ENCODE assay signal across 10 cellular contexts in genomic region chr10:113856563-113856962, GRCh38. TPM values are rescaled to one million over a fixed set of nuclear protein-coding genes. Genes with fewer than 3 reads are reported as not detected.
DNase-seq lines count a peak whose midpoint lies in the region; ATAC-seq, FAIRE-seq and TF ChIP-seq lines count a peak whose summit lies in the region.
"Had no signal": no experiment of that assay in that cellular context is flagged by ENCODE, and none has a peak within 500 bp of the region (broad histone marks: within the 10 kb centered on the region; RNA-seq: fewer than 3 reads in every experiment).

No MANE protein-coding gene starts in this region.

- peaks cover 8% of the 10 kb centered on the region for H3K9me3 Mint-ChIP-seq in stimulated activated naive CD8-positive, alpha-beta T cell treated with anti-CD3 and anti-CD28 coated beads, Interleukin-15, Interleukin-2, amounts not matched to agents 100 ng/mL and 50 ng/mL, for 24 hours
- peaks cover 0 to 8% of the 10 kb centered on the region in 2 donors for H3K9me3 Mint-ChIP-seq in stimulated activated naive CD8-positive, alpha-beta T cell treated with anti-CD3 and anti-CD28 coated beads, Interleukin-15, amount 100 ng/mL, for 72 hours
- H3K9me3 Mint-ChIP-seq in activated CD8-positive, alpha-beta T cell treated with anti-CD3 and anti-CD28 coated beads, Interleukin-2, amount 10 ng/mL, durations not matched to agents 7 days and 5 days (ENCODE audit: insufficient read depth): no peaks in the 10 kb centered on the region

- H3K27ac ChIP-seq in HepG2 (ENCODE audit: extremely low read length, insufficient read depth, low read length): no peak overlapping the region

- H3K9ac ChIP-seq in HepG2 (ENCODE audit: insufficient read depth, low read depth, low read length): peak overlapping the region; percentile 97; the same call in 1 of the 2 replicates

- no peak for FAIRE-seq in HepG2 (lab: Jason Lieb, UNC)

- intact Hi-C loops in HepG2 (cut with micrococcal nuclease; ENCODE audit: unreplicated experiment): loop anchor here (2.0 to 5.0 kb wide), 2 partner anchors 186 to 316 kb away; partner anchors contain the start of genes ADRB1 and CCDC186

- TF ChIP-seq CTCF in HepG2 (CRISPR knock-in tag; IDR thresholded peaks at IDR 0.05): no peak

- in situ Hi-C loops in HepG2 (cut with HindIII; ENCODE audit: extremely low pct_ligation_motif_present, low pct_unique_long_range_greater_than_20kb): no loop called here

- H3K36me3 Mint-ChIP-seq in stimulated activated naive CD8-positive, alpha-beta T cell treated with anti-CD3 and anti-CD28 coated beads, Interleukin-15, Interleukin-2, amounts not matched to agents 100 ng/mL and 50 ng/mL, for 24 hours (ENCODE audit: low read depth): peaks cover 43% of the 10 kb centered on the region
- H3K36me3 Mint-ChIP-seq in activated CD8-positive, alpha-beta T cell treated with anti-CD3 and anti-CD28 coated beads, Interleukin-2, amount 10 ng/mL, durations not matched to agents 7 days and 5 days (ENCODE audit: low read depth): peaks cover 43% of the 10 kb centered on the region

- no peak overlapping the region for H2AFZ ChIP-seq in HepG2 (ENCODE audit: low read length)

- TF ChIP-seq EP300 in HepG2 (IDR thresholded peaks at IDR 0.05; ENCODE audit: low read depth in 2 of 2, low read length in 2 of 2): no peak
- TF ChIP-seq EP300 in HepG2 (CRISPR knock-in tag; IDR thresholded peaks at IDR 0.05; ENCODE audit: borderline replicate concordance): no peak

- 33% methylated on average over 1 of the region's 1 CpG for WGBS in HepG2 (ENCODE audit: low lambda C conversion rate)

- no peak for DNase-seq in stimulated activated naive CD8-positive, alpha-beta T cell treated with anti-CD3 and anti-CD28 coated beads, Interleukin-15, amount 100 ng/mL, for 72 hours
- DNase-seq in activated CD8-positive, alpha-beta T cell treated with anti-CD3 and anti-CD28 coated beads, Interleukin-2, amount 10 ng/mL, durations not matched to agents 7 days and 5 days: no peak
- DNase-seq in HepG2 (ENCODE audit: low spot score) (no peak), ureter (ENCODE audit: low spot score) (no peak)
- DNase-seq in effector CD4-positive, alpha-beta T cell: no peak
- no peak for DNase-seq in stimulated activated CD4-positive, alpha-beta T cell treated with anti-CD3 and anti-CD28 coated beads, Interleukin-4, amount 100 ng/mL, for 24 hours
- DNase-seq: activated naive CD4-positive, alpha-beta T cell treated with anti-CD3 and anti-CD28 coated beads for 36 hours; Peyer's patch had no signal

- H3K27ac Mint-ChIP-seq in stimulated activated naive CD8-positive, alpha-beta T cell treated with anti-CD3 and anti-CD28 coated beads, Interleukin-15, Interleukin-2, amounts not matched to agents 100 ng/mL and 50 ng/mL, for 24 hours: no peak overlapping the region
- H3K27ac Mint-ChIP-seq in stimulated activated naive CD8-positive, alpha-beta T cell treated with anti-CD3 and anti-CD28 coated beads, Interleukin-15, amount 100 ng/mL, for 72 hours: no peak overlapping the region
- no peak overlapping the region for H3K27ac Mint-ChIP-seq in activated CD8-positive, alpha-beta T cell treated with anti-CD3 and anti-CD28 coated beads, Interleukin-2, amount 10 ng/mL, durations not matched to agents 7 days and 5 days
- H3K27ac Mint-ChIP-seq: activated naive CD4-positive, alpha-beta T cell treated with anti-CD3 and anti-CD28 coated beads for 36 hours had no signal

- no peak for ATAC-seq in stimulated activated naive CD8-positive, alpha-beta T cell treated with anti-CD3 and anti-CD28 coated beads, Interleukin-15, amount 100 ng/mL, for 72 hours
- no peak for ATAC-seq in activated CD8-positive, alpha-beta T cell treated with anti-CD3 and anti-CD28 coated beads, Interleukin-2, amount 10 ng/mL, durations not matched to agents 7 days and 5 days
- ATAC-seq in HepG2: no peak
- no peak for ATAC-seq in HG03139 (IDR thresholded peaks at IDR 0.05; ENCODE audit: unreplicated experiment)

- peak overlapping the region; percentile 89 for H3K4me3 Mint-ChIP-seq in stimulated activated naive CD8-positive, alpha-beta T cell treated with anti-CD3 and anti-CD28 coated beads, Interleukin-15, Interleukin-2, amounts not matched to agents 100 ng/mL and 50 ng/mL, for 24 hours
- peak overlapping the region in 1 of 2 donors; percentile 97 for H3K4me3 Mint-ChIP-seq in stimulated activated naive CD8-positive, alpha-beta T cell treated with anti-CD3 and anti-CD28 coated beads, Interleukin-15, amount 100 ng/mL, for 72 hours
- H3K4me3 Mint-ChIP-seq in activated CD8-positive, alpha-beta T cell treated with anti-CD3 and anti-CD28 coated beads, Interleukin-2, amount 10 ng/mL, durations not matched to agents 7 days and 5 days: peak overlapping the region; percentile 85

- no peaks in the 10 kb centered on the region for H3K27me3 Mint-ChIP-seq in stimulated activated naive CD8-positive, alpha-beta T cell treated with anti-CD3 and anti-CD28 coated beads, Interleukin-15, Interleukin-2, amounts not matched to agents 100 ng/mL and 50 ng/mL, for 24 hours
- H3K27me3 Mint-ChIP-seq in stimulated activated naive CD8-positive, alpha-beta T cell treated with anti-CD3 and anti-CD28 coated beads, Interleukin-15, amount 100 ng/mL, for 72 hours: no peaks in the 10 kb centered on the region
- no peaks in the 10 kb centered on the region for H3K27me3 Mint-ChIP-seq in activated CD8-positive, alpha-beta T cell treated with anti-CD3 and anti-CD28 coated beads, Interleukin-2, amount 10 ng/mL, durations not matched to agents 7 days and 5 days (ENCODE audit: low read depth)

- no peaks in the 10 kb centered on the region for H4K20me1 ChIP-seq in HepG2 (ENCODE audit: insufficient read depth, low read length)

- peak overlapping the region; percentile 92 to 98 (median 92); a peak in 5 of 6 replicates for H3K4me3 ChIP-seq in HepG2 (replicated peaks in 1 of 3; ENCODE audit: insufficient read depth in 1 of 3, low read depth in 2 of 3, low read length in 3 of 3)

- TF ChIP-seq RAD21 in HepG2 (CRISPR knock-in tag; IDR thresholded peaks at IDR 0.05): no peak

- H3K4me2 ChIP-seq in HepG2 (ENCODE audit: low read depth, low read length): peak overlapping the region; percentile 86

- CTCF ChIA-PET in activated CD8-positive, alpha-beta T cell treated with anti-CD3 and anti-CD28 coated beads, Interleukin-2, amount 10 ng/mL, durations not matched to agents 7 days and 5 days (lab: Charles Lee): no interaction called here
- CTCF ChIA-PET in HepG2 (lab: Yijun Ruan, JAX; ENCODE audit: low intra/inter-chr PET ratio, low total read pairs): no interaction called here

- H3K36me3 ChIP-seq in HepG2 (replicated peaks in 1 of 2; ENCODE audit: control insufficient read depth in 1 of 2, insufficient read depth in 2 of 2, low read length in 2 of 2): peaks cover 2 to 24% of the 10 kb centered on the region in 2 experiments

- POLR2A ChIA-PET in activated CD8-positive, alpha-beta T cell treated with anti-CD3 and anti-CD28 coated beads, Interleukin-2, amount 10 ng/mL, durations not matched to agents 7 days and 5 days (lab: Charles Lee): no interaction called here
- POLR2A ChIA-PET in HepG2 (lab: Yijun Ruan, JAX): no interaction called here

- H3K4me1 Mint-ChIP-seq in stimulated activated naive CD8-positive, alpha-beta T cell treated with anti-CD3 and anti-CD28 coated beads, Interleukin-15, Interleukin-2, amounts not matched to agents 100 ng/mL and 50 ng/mL, for 24 hours (ENCODE audit: low read depth): peaks cover 36% of the 10 kb centered on the region
- peaks cover 43% of the 10 kb centered on the region for H3K4me1 Mint-ChIP-seq in stimulated activated naive CD8-positive, alpha-beta T cell treated with anti-CD3 and anti-CD28 coated beads, Interleukin-15, amount 100 ng/mL, for 72 hours
- H3K4me1 Mint-ChIP-seq in activated CD8-positive, alpha-beta T cell treated with anti-CD3 and anti-CD28 coated beads, Interleukin-2, amount 10 ng/mL, durations not matched to agents 7 days and 5 days (ENCODE audit: low read depth): peaks cover 41% of the 10 kb centered on the region

- H3K79me2 ChIP-seq in HepG2 (ENCODE audit: insufficient read depth, low read length): peaks cover 36% of the 10 kb centered on the region

- H3K4me1 ChIP-seq in HepG2 (ENCODE audit: insufficient read depth, low read length): peaks cover 37% of the 10 kb centered on the region

- H3K9me3 ChIP-seq in HepG2 (ENCODE audit: low read length): no peaks in the 10 kb centered on the region
- H3K9me3 ChIP-seq: Peyer's patch had no signal

- no peak for TF ChIP-seq POLR2A in HepG2 (IDR thresholded peaks at IDR 0.05; ENCODE audit: insufficient read depth in 1 of 2, low read depth in 2 of 2, low read length in 2 of 2)

- no peaks in the 10 kb centered on the region; a peak in 1 of 5 replicates for H3K27me3 ChIP-seq in HepG2 (ENCODE audit: control insufficient read depth in 1 of 2, insufficient read depth in 2 of 2, low read length in 2 of 2)
- H3K27me3 ChIP-seq: Peyer's patch had no signal

- BruUV-seq in HepG2 (replicated peaks; lab: Mats Ljungman, UMichigan): no TSS peak

RNA-seq across cellular contexts. Expression of gene NHLRC2, which starts 2.1 kb away (rescaled TPM):
- total RNA-seq in activated CD8-positive, alpha-beta T cell treated with anti-CD3 and anti-CD28 coated beads, Interleukin-2, amount 10 ng/mL, durations not matched to agents 7 days and 5 days: 10 to 100 TPM; 24.6 to 25.0 TPM
- total RNA-seq in HepG2 (2016; rRNA removed; fragmentation: Illumina TruSeq; extraction: Trizol) (12.7 and 18.4 TPM in 2 replicates), ureter (47.8 TPM)
- 1.7 and 1.9 TPM in 2 replicates for total RNA-seq in HepG2 (2016; cell fraction: cytosol; rRNA removed; fragmentation: Illumina TruSeq; extraction: Trizol; ENCODE audit: low read depth)
- total RNA-seq in HepG2 (2016; cell fraction: insoluble cytoplasmic fraction; rRNA removed; fragmentation: Illumina TruSeq; extraction: Trizol): 13.8 and 16.6 TPM in 2 replicates
- total RNA-seq in HepG2 (2016; cell fraction: membrane; rRNA removed; fragmentation: Illumina TruSeq; extraction: Trizol): 4.3 and 4.9 TPM in 2 replicates
- total RNA-seq in HepG2 (2016; cell fraction: nucleus; rRNA removed; fragmentation: Illumina TruSeq; extraction: Trizol): 21.4 and 21.7 TPM in 2 replicates
- polyA plus RNA-seq in HepG2 (2011; rRNA removed): 6.3 and 7.6 TPM in 2 replicates
- 2.9 and 4.4 TPM in 2 replicates for polyA plus RNA-seq in HepG2 (2011; cell fraction: cytosol; rRNA removed)
- 5.1 and 7.6 TPM in 2 replicates for polyA plus RNA-seq in HepG2 (2011; cell fraction: nucleus; rRNA removed)
- 4.1 and 5.2 TPM in 2 replicates for polyA plus RNA-seq in HepG2 (2012)
- 0.65 and 0.72 TPM in 2 replicates for polyA plus RNA-seq in HepG2 (2016; cell fraction: cytosol; fragmentation: Illumina TruSeq; extraction: Trizol; ENCODE audit: low read depth)
- 9.7 and 10.2 TPM in 2 replicates for polyA plus RNA-seq in HepG2 (2016; cell fraction: insoluble cytoplasmic fraction; fragmentation: Illumina TruSeq; extraction: Trizol; ENCODE audit: low read depth)
- polyA plus RNA-seq in HepG2 (2016; cell fraction: membrane; fragmentation: Illumina TruSeq; extraction: Trizol; ENCODE audit: low read depth): 1.9 and 2.0 TPM in 2 replicates
- polyA plus RNA-seq in HepG2 (2016; cell fraction: nucleus; fragmentation: Illumina TruSeq; extraction: Trizol; ENCODE audit: insufficient read depth, low read depth): 11.2 and 12.0 TPM in 2 replicates
- polyA minus RNA-seq in HepG2 (2011; rRNA and poly(A)+ RNA removed; ENCODE audit: low replicate concordance): 11.1 and 17.8 TPM in 2 replicates
- polyA minus RNA-seq in HepG2 (2011; cell fraction: cytosol; rRNA and poly(A)+ RNA removed): 12.8 and 14.4 TPM in 2 replicates
- polyA minus RNA-seq in HepG2 (2011; cell fraction: nucleus; rRNA and poly(A)+ RNA removed): 48.7 and 50.2 TPM in 2 replicates

RNA-seq across cellular contexts. Expression of gene DCLRE1A, which starts 2.7 kb away (rescaled TPM):
- 10 to 100 TPM; 13.0 to 13.3 TPM for total RNA-seq in activated CD8-positive, alpha-beta T cell treated with anti-CD3 and anti-CD28 coated beads, Interleukin-2, amount 10 ng/mL, durations not matched to agents 7 days and 5 days
- 19.6 and 32.5 TPM in 2 replicates for total RNA-seq in HepG2 (2016; rRNA removed; fragmentation: Illumina TruSeq; extraction: Trizol)
- total RNA-seq in HepG2 (2016; cell fraction: cytosol; rRNA removed; fragmentation: Illumina TruSeq; extraction: Trizol; ENCODE audit: low read depth): 1.1 TPM in 2 replicates
- 18.3 and 30.8 TPM in 2 replicates for total RNA-seq in HepG2 (2016; cell fraction: insoluble cytoplasmic fraction; rRNA removed; fragmentation: Illumina TruSeq; extraction: Trizol)
- total RNA-seq in HepG2 (2016; cell fraction: membrane; rRNA removed; fragmentation: Illumina TruSeq; extraction: Trizol): 6.8 and 7.9 TPM in 2 replicates
- total RNA-seq in HepG2 (2016; cell fraction: nucleus; rRNA removed; fragmentation: Illumina TruSeq; extraction: Trizol): 14.4 and 14.8 TPM in 2 replicates
- polyA plus RNA-seq in HepG2 (2011; rRNA removed): 5.0 and 6.2 TPM in 2 replicates
- 2.9 and 4.8 TPM in 2 replicates for polyA plus RNA-seq in HepG2 (2011; cell fraction: cytosol; rRNA removed)
- polyA plus RNA-seq in HepG2 (2011; cell fraction: nucleus; rRNA removed): 3.0 TPM in 2 replicates
- 4.3 and 6.2 TPM in 2 replicates for polyA plus RNA-seq in HepG2 (2012)
- polyA plus RNA-seq in HepG2 (2016; cell fraction: cytosol; fragmentation: Illumina TruSeq; extraction: Trizol; ENCODE audit: low read depth): 0.35 and 0.42 TPM in 2 replicates
- 17.9 and 20.4 TPM in 2 replicates for polyA plus RNA-seq in HepG2 (2016; cell fraction: insoluble cytoplasmic fraction; fragmentation: Illumina TruSeq; extraction: Trizol; ENCODE audit: low read depth)
- 2.2 and 2.4 TPM in 2 replicates for polyA plus RNA-seq in HepG2 (2016; cell fraction: membrane; fragmentation: Illumina TruSeq; extraction: Trizol; ENCODE audit: low read depth)
- 14.5 and 14.9 TPM in 2 replicates for polyA plus RNA-seq in HepG2 (2016; cell fraction: nucleus; fragmentation: Illumina TruSeq; extraction: Trizol; ENCODE audit: insufficient read depth, low read depth)
- polyA minus RNA-seq in HepG2 (2011; rRNA and poly(A)+ RNA removed; ENCODE audit: low replicate concordance): 4.7 and 13.4 TPM in 2 replicates
- 3.9 and 4.6 TPM in 2 replicates for polyA minus RNA-seq in HepG2 (2011; cell fraction: cytosol; rRNA and poly(A)+ RNA removed)
- polyA minus RNA-seq in HepG2 (2011; cell fraction: nucleus; rRNA and poly(A)+ RNA removed): 7.3 and 8.1 TPM in 2 replicates
- 8.3 TPM for total RNA-seq in ureter
